33 cellular contexts compared by ENCODE assay signal in the genomic region with DNA sequence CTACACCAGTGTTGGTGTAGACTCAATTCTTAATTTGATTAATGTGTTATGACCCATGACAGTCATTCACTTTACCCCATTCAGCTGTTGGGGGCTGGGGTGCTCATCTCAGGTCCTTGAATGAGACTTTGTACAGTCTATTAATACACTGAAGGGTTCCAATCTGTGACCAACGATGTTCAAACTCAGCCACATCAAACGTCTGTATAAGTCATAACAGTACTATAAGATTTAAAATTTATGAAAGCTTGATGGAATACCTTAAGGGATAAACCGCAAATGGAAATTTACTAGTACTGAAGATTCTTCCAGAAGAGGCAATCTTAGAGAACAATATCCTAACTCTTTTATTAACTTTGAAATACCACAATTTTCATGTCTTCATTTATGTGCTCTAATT.
"Had no signal": no experiment of that assay in that cellular context is flagged by ENCODE, and none has a peak within 500 bp of the region (broad histone marks: within the 10 kb centered on the region; RNA-seq: fewer than 3 reads in every experiment).

No MANE protein-coding gene starts in this region.

- H3K27me3 ChIP-seq: brain microvascular endothelial cell, Peyer's patch, SJSA1 had no signal

- H3K27ac Mint-ChIP-seq: activated CD4-positive, alpha-beta memory T cell treated with anti-CD3 and anti-CD28 coated beads, Interleukin-2, amount 10 ng/mL, durations not matched to agents 7 days and 5 days; activated CD8-positive, alpha-beta memory T cell treated with anti-CD3 and anti-CD28 coated beads, Interleukin-2, amount 10 ng/mL, durations not matched to agents 7 days and 5 days; activated naive CD4-positive, alpha-beta T cell treated with anti-CD3 and anti-CD28 coated beads, Interleukin-2, amount 50 U/mL, for 24 hours; activated T-cell treated with anti-CD3 and anti-CD28 coated beads, Interleukin-2, amount 50 U/mL, for 24 hours; T-helper 1 cell treated with Interleukin-12 subunit alpha and Interleukin-12 subunit beta and Interleukin-4 antibody, amounts not matched to agents 30 μg/mL and 1 μg/mL, for 36 hours; T-helper 2 cell treated with Interferon-gamma antibody and Interleukin-4, amounts not matched to agents 5 μg/mL and 100 μg/mL, for 36 hours; WTC11 had no signal

- H3K4me3 ChIP-seq: Peyer's patch, SJSA1 had no signal

- H3K9me3 ChIP-seq: Peyer's patch, SJSA1, SK-N-SH had no signal

- FAIRE-seq: TTC549 had no signal

- DNase-seq: activated CD4-positive, alpha-beta memory T cell treated with anti-CD3 and anti-CD28 coated beads, Interleukin-2, amount 10 ng/mL, durations not matched to agents 7 days and 5 days; activated CD4-positive, alpha-beta T cell treated with anti-CD3 and anti-CD28 coated beads for 48 hours; activated CD8-positive, alpha-beta memory T cell treated with anti-CD3 and anti-CD28 coated beads for 24 hours; activated CD8-positive, alpha-beta memory T cell treated with anti-CD3 and anti-CD28 coated beads, Interleukin-2, amount 10 ng/mL, durations not matched to agents 7 days and 5 days; activated effector memory CD4-positive, alpha-beta T cell treated with anti-CD3 and anti-CD28 coated beads, Interleukin-2, amount 50 U/mL, for 16 hours; activated naive CD4-positive, alpha-beta T cell; activated T-cell treated with anti-CD3 and anti-CD28 coated beads, Interleukin-2, amount 50 U/mL, for 24 hours; amniotic stem cell; aorta; brain microvascular endothelial cell; central memory CD4-positive, alpha-beta T cell; MM.1S; MV-4-11; NCI-H1092; NCI-H1436 treated with DMSO at 0.1 percent for 48 hours; NCI-H1694 treated with DMSO at 0.1 percent for 48 hours; NCI-H2029; NCI-H510A; NCI-H526; NCI-H748 treated with DMSO at 0.1 percent for 48 hours; NK-92 treated with Interleukin-12 subunit alpha and Interleukin-12 subunit beta, amount 100 ng/mL, for 24 hours; PC-3; Peyer's patch; RPMI8226; SHP77 treated with DMSO at 0.1 percent for 48 hours; SK-N-SH had no signal

- H3K4me3 Mint-ChIP-seq: activated CD4-positive, alpha-beta memory T cell treated with anti-CD3 and anti-CD28 coated beads, Interleukin-2, amount 10 ng/mL, durations not matched to agents 7 days and 5 days; activated CD8-positive, alpha-beta memory T cell treated with anti-CD3 and anti-CD28 coated beads, Interleukin-2, amount 10 ng/mL, durations not matched to agents 7 days and 5 days; activated naive CD4-positive, alpha-beta T cell treated with anti-CD3 and anti-CD28 coated beads, Interleukin-2, amount 50 U/mL, for 24 hours; activated T-cell treated with anti-CD3 and anti-CD28 coated beads, Interleukin-2, amount 50 U/mL, for 24 hours; T-helper 1 cell treated with Interleukin-12 subunit alpha and Interleukin-12 subunit beta and Interleukin-4 antibody, amounts not matched to agents 30 μg/mL and 1 μg/mL, for 36 hours; T-helper 2 cell treated with Interferon-gamma antibody and Interleukin-4, amounts not matched to agents 5 μg/mL and 100 μg/mL, for 36 hours; WTC11 had no signal

- H3K4me1 Mint-ChIP-seq: activated CD4-positive, alpha-beta memory T cell treated with anti-CD3 and anti-CD28 coated beads, Interleukin-2, amount 10 ng/mL, durations not matched to agents 7 days and 5 days; WTC11 had no signal

- H3K27ac ChIP-seq: brain microvascular endothelial cell, KMS-11, Peyer's patch, SJSA1 had no signal

- H3K9me3 Mint-ChIP-seq: activated CD4-positive, alpha-beta memory T cell treated with anti-CD3 and anti-CD28 coated beads, Interleukin-2, amount 10 ng/mL, durations not matched to agents 7 days and 5 days; activated naive CD4-positive, alpha-beta T cell treated with anti-CD3 and anti-CD28 coated beads, Interleukin-2, amount 50 U/mL, for 24 hours; activated T-cell treated with anti-CD3 and anti-CD28 coated beads, Interleukin-2, amount 50 U/mL, for 24 hours; T-helper 1 cell treated with Interleukin-12 subunit alpha and Interleukin-12 subunit beta and Interleukin-4 antibody, amounts not matched to agents 30 μg/mL and 1 μg/mL, for 36 hours; T-helper 2 cell treated with Interferon-gamma antibody and Interleukin-4, amounts not matched to agents 5 μg/mL and 100 μg/mL, for 36 hours; WTC11 had no signal

- H3K4me2 ChIP-seq: KMS-11, SK-N-SH had no signal

- H3K9ac ChIP-seq: KMS-11, SK-N-SH had no signal

- ATAC-seq: activated CD8-positive, alpha-beta memory T cell treated with anti-CD3 and anti-CD28 coated beads, Interleukin-2, amount 10 ng/mL, durations not matched to agents 7 days and 5 days; WTC11 had no signal

- H3K27me3 Mint-ChIP-seq: activated CD4-positive, alpha-beta memory T cell treated with anti-CD3 and anti-CD28 coated beads, Interleukin-2, amount 10 ng/mL, durations not matched to agents 7 days and 5 days; activated CD8-positive, alpha-beta memory T cell treated with anti-CD3 and anti-CD28 coated beads, Interleukin-2, amount 10 ng/mL, durations not matched to agents 7 days and 5 days; activated naive CD4-positive, alpha-beta T cell treated with anti-CD3 and anti-CD28 coated beads, Interleukin-2, amount 50 U/mL, for 24 hours; activated T-cell treated with anti-CD3 and anti-CD28 coated beads, Interleukin-2, amount 50 U/mL, for 24 hours had no signal

- H3K4me1 ChIP-seq: Peyer's patch had no signal
